Comparison of ENCODE assay signal across 8 cellular contexts in the genomic region with DNA sequence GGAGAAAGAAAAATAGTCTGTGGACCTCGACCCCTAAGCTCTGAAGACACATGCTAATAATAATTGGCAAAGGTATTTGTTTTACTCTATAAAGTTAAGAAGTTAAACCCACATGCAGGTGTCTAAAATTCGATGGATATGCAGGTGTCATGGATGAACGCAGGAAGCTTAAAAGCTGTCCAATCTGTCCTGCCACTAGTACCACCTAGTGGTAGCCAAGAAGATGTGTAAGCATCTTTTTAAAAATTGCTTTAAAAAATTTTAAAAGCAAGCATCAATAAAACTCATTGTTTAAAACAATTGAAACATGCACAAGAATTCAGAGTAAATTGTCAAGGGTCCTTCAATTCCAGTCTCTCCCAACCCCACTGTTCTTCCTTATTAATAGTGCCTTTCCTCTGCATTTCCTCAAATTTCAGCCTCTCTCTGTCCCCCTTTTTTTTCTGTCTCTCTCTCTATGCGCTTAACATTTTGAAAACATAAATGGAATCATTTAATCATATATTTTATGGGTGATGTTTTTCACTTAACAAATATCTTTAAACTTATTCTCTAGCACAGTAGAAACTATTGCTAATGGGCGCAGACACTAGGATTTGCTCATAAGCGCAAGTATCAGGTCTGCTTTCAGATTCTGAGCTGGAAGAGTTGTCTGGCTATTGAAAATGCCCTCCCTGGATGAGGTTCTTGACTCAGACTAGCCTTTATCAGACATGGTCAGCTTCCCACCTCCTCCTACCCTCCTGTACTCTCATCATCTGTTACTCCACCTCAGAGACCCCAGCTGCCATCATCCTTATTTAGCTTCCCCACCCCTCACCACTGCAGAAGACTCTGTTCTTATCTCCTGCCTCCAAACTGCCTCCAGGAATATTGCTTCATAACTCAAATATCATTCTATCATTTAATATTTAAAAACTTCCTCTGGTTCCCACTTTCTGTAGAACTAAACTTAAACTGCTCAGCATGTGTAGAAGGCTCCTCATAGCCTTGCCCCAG. TPM values are rescaled to one million over a fixed set of nuclear protein-coding genes. Genes with fewer than 3 reads are reported as not detected.
DNase-seq lines count a peak whose midpoint lies in the region; ATAC-seq, FAIRE-seq and TF ChIP-seq lines count a peak whose summit lies in the region.

No MANE protein-coding gene starts in this region.

- no peaks in the 10 kb centered on the region for H3K9me3 ChIP-seq in esophagus squamous epithelium
- no peaks in the 10 kb centered on the region for H3K9me3 ChIP-seq in psoas muscle

- H3K4me1 ChIP-seq in esophagus squamous epithelium: peaks cover 16 to 82% (median 18%) of the 10 kb centered on the region in 3 donors
- peaks cover 37% of the 10 kb centered on the region for H3K4me1 ChIP-seq in psoas muscle

- WGBS in esophagus squamous epithelium, 2 donors: 47 to 51% methylated on average over 6 of the region's 6 CpGs
- 48 to 50% (median 48%) methylated on average over 6 of the region's 6 CpGs for WGBS in psoas muscle, 3 donors

- TF ChIP-seq POLR2A in esophagus squamous epithelium (IDR thresholded peaks at IDR 0.05): no peak

- no peak for FAIRE-seq in HTR-8/SVneo (lab: Jason Lieb, UNC)

- peak; percentile 79 for ATAC-seq in SK-N-SH treated with all-trans-retinoic acid at 6 μM for 48 hours
- ATAC-seq in psoas muscle: peak in 3 of 4 donors; percentile 57 to 76 (median 64)
- no peak for ATAC-seq in GM21526 (IDR thresholded peaks at IDR 0.05; ENCODE audit: low FRiP score, unreplicated experiment)

- DNase-seq in stimulated activated CD4-positive, alpha-beta T cell treated with anti-CD3 and anti-CD28 coated beads, Interleukin-15, amount 100 ng/mL, for 24 hours: peak; percentile 9
- DNase-seq in stimulated activated CD4-positive, alpha-beta T cell treated with anti-CD3 and anti-CD28 coated beads, Interleukin-2, amount 100 ng/mL, for 24 hours: no peak
- DNase-seq in HTR-8/SVneo (ENCODE audit: insufficient read length, low spot score) (peak; percentile 63), esophagus squamous epithelium (lab: John Stamatoyannopoulos, UW) (no peak), psoas muscle (no peak), activated gamma-delta T cell (lab: John Stamatoyannopoulos, UW) (no peak)

- peak; percentile 61 to 82 (median 72) for TF ChIP-seq CTCF in esophagus squamous epithelium (IDR thresholded peaks at IDR 0.05)
- peak; percentile 79 for TF ChIP-seq CTCF in psoas muscle (IDR thresholded peaks at IDR 0.05)

- intact Hi-C loops in esophagus squamous epithelium (cut with DNase I) (loop anchor here (5.0 to 10.0 kb wide), 2 partner anchors 88 to 156 kb away; no protein-coding TSS in a partner anchor), psoas muscle (cut with DNase I) (loop anchor here (2.0 to 5.0 kb wide), 3 partner anchors 26 to 161 kb away; no protein-coding TSS in a partner anchor)

- no peaks in the 10 kb centered on the region for H3K27me3 ChIP-seq in esophagus squamous epithelium
- H3K27me3 ChIP-seq in psoas muscle (ENCODE audit: insufficient read depth in 3 of 3, low read length in 2 of 3): no peaks in the 10 kb centered on the region

- H3K27ac ChIP-seq in esophagus squamous epithelium (no peak overlapping the region), psoas muscle (no peak overlapping the region)

- H3K4me3 ChIP-seq in esophagus squamous epithelium: no peak overlapping the region
- H3K4me3 ChIP-seq in psoas muscle: no peak overlapping the region

- H3K36me3 ChIP-seq in esophagus squamous epithelium (no peaks in the 10 kb centered on the region), psoas muscle (ENCODE audit: insufficient read depth in 1 of 2, low read depth in 1 of 2) (no peaks in the 10 kb centered on the region)

TF ChIP-seq in SK-N-SH treated with all-trans-retinoic acid at 6 μM for 48 hours, 23 proteins besides CTCF, POLR2A, EP300 and RAD21:
- TF ChIP-seq OSR1 (CRISPR knock-in tag; IDR thresholded peaks at IDR 0.05) (no peak), BACH2 (CRISPR knock-in tag; IDR thresholded peaks at IDR 0.05; ENCODE audit: borderline replicate concordance) (no peak), ARNTL (CRISPR knock-in tag; IDR thresholded peaks at IDR 0.05; ENCODE audit: borderline replicate concordance, low read depth) (no peak)
- TF ChIP-seq, protein P1, sequence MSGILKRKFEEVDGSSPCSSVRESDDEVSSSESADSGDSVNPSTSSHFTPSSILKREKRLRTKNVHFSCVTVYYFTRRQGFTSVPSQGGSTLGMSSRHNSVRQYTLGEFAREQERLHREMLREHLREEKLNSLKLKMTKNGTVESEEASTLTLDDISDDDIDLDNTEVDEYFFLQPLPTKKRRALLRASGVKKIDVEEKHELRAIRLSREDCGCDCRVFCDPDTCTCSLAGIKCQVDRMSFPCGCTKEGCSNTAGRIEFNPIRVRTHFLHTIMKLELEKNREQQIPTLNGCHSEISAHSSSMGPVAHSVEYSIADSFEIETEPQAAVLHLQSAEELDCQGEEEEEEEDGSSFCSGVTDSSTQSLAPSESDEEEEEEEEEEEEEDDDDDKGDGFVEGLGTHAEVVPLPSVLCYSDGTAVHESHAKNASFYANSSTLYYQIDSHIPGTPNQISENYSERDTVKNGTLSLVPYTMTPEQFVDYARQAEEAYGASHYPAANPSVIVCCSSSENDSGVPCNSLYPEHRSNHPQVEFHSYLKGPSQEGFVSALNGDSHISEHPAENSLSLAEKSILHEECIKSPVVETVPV (CRISPR knock-in tag; IDR thresholded peaks at IDR 0.05): no peak

RNA-seq across cellular contexts. Expression of gene PPP3R1, which starts 30.8 kb away (rescaled TPM):
- total RNA-seq in esophagus squamous epithelium (10 to 100 TPM; 25.8 to 32.7 (median 28.2) TPM), psoas muscle (10 to 100 TPM; 45.7 to 69.4 (median 52.5) TPM)
- polyA plus RNA-seq in psoas muscle: 10 to 100 TPM; 19.2 to 45.6 (median 26.0) TPM

RNA-seq across cellular contexts. Expression of gene CNRIP1, which starts 36.6 kb away (rescaled TPM):
- total RNA-seq in esophagus squamous epithelium: 10 to 100 TPM in 1 of 4 donors, 1 to 10 TPM in 2, under 1 TPM in 1; 0.61 to 21.4 (median 5.0) TPM
- total RNA-seq in psoas muscle: 10 to 100 TPM in 1 of 4 donors, 1 to 10 TPM in 3; 4.6 to 11.7 (median 7.2) TPM
- 1 to 10 TPM; 3.5 to 6.1 (median 4.7) TPM for polyA plus RNA-seq in psoas muscle

Comparison
In these comparisons a context has a peak if more than half of its experiments do, and no peak if none do; other contexts are left out.
1. DNase-seq: peak in stimulated activated CD4-positive, alpha-beta T cell treated with anti-CD3 and anti-CD28 coated beads, Interleukin-15, amount 100 ng/mL, for 24 hours (single experiment) and HTR-8/SVneo (single experiment); none in stimulated activated CD4-positive, alpha-beta T cell treated with anti-CD3 and anti-CD28 coated beads, Interleukin-2, amount 100 ng/mL, for 24 hours (0 of 2), esophagus squamous epithelium (single experiment), psoas muscle (0 of 2) and activated gamma-delta T cell (single experiment).